Comparison of ENCODE assay signal across 8 cellular contexts in the genomic region with DNA sequence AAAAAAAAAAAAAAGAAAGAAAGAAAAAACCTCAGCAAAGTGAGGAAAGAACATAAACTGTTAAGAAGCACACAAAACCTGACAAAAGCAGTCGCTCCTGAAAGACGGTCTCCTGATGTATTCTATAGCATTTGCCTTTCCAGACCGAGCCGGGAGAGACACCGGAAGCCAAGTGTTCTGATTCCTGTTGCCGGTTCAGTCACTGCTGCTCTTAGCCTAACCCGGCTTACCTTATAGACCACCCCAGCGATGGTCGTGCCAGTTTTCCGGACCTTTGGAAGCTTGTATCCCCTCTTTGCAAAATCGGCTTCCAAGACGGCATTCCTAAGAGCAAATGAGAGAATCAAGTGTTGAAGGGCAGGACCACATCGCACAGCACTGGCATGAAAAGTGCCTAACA. TPM values are rescaled to one million over a fixed set of nuclear protein-coding genes. Genes with fewer than 3 reads are reported as not detected.
A peak's percentile ranks its signal among the peaks of the same experiment; 100 is the strongest.
DNase-seq lines count a peak whose midpoint lies in the region; ATAC-seq, FAIRE-seq and TF ChIP-seq lines count a peak whose summit lies in the region.

No MANE protein-coding gene starts in this region.

- CTCF ChIA-PET in CD8-positive, alpha-beta memory T cell (lab: Charles Lee): interaction anchor here (1.2 kb wide), 1 partner anchor 18 kb away, joined by 3 read pairs; no protein-coding TSS in a partner anchor
- CTCF ChIA-PET in endothelial cell of umbilical vein (lab: Charles Lee): no interaction called here

- H3K36me3 Mint-ChIP-seq in CD8-positive, alpha-beta memory T cell: peaks cover 6 to 48% (median 24%) of the 10 kb centered on the region in 3 donors
- peaks cover 26% of the 10 kb centered on the region for H3K36me3 Mint-ChIP-seq in osteocyte (ENCODE audit: unreplicated experiment)

- peak overlapping the region; percentile 95 to 99 (median 98) for H3K4me3 Mint-ChIP-seq in CD8-positive, alpha-beta memory T cell
- H3K4me3 Mint-ChIP-seq in osteocyte (ENCODE audit: unreplicated experiment): peak overlapping the region; percentile 97

- H3K36me3 ChIP-seq in CD8-positive, alpha-beta memory T cell (ENCODE audit: insufficient read depth, low read length): peaks cover 32% of the 10 kb centered on the region
- H3K36me3 ChIP-seq in OCI-LY1 (ENCODE audit: insufficient read depth, low read length) (peaks cover 48% of the 10 kb centered on the region), endothelial cell of umbilical vein (ENCODE audit: control insufficient read depth in 2 of 2, extremely low read depth in 1 of 2, insufficient read depth in 2 of 2, low read length in 2 of 2) (peaks cover 6 to 25% of the 10 kb centered on the region in 2 experiments)

- no peaks in the 10 kb centered on the region for H3K9me1 ChIP-seq in endothelial cell of umbilical vein (replicated peaks; ENCODE audit: control insufficient read depth, extremely low read depth, insufficient read depth, low read length)

- POLR2A ChIA-PET in CD8-positive, alpha-beta memory T cell (lab: Charles Lee): interaction anchor here (0.8 to 0.9 kb wide), 2 partner anchors 10 to 207 kb away, joined by 3 read pairs; no protein-coding TSS in a partner anchor
- POLR2A ChIA-PET in endothelial cell of umbilical vein (lab: Charles Lee): no interaction called here

- TF ChIP-seq CTCF in OCI-LY1 (IDR thresholded peaks at IDR 0.05; ENCODE audit: low read length): no peak
- no peak for TF ChIP-seq CTCF in endothelial cell of umbilical vein (IDR thresholded peaks at IDR 0.05; ENCODE audit: extremely low read depth in 1 of 2, insufficient read depth in 1 of 2, low read depth in 1 of 2, low read length in 2 of 2)
- no peak for TF ChIP-seq CTCF in osteocyte (IDR thresholded peaks at IDR 0.05)

- no peaks in the 10 kb centered on the region for H3K27me3 Mint-ChIP-seq in CD8-positive, alpha-beta memory T cell
- no peaks in the 10 kb centered on the region for H3K27me3 Mint-ChIP-seq in osteocyte (ENCODE audit: unreplicated experiment)

- no peak for DNase-seq in CD8-positive, alpha-beta memory T cell
- DNase-seq in endothelial cell of umbilical vein (ENCODE audit: low read depth, low spot score) (peak; percentile 17), osteocyte (ENCODE audit: extremely low spot score, unreplicated experiment) (no peak), HuH-7 (ENCODE audit: low spot score) (no peak), glomerular visceral epithelial cell (ENCODE audit: extremely low spot score) (no peak), SKM-1 (lab: John Stamatoyannopoulos, UW; ENCODE audit: unreplicated experiment) (no peak)

- H3K27me3 ChIP-seq in CD8-positive, alpha-beta memory T cell (ENCODE audit: insufficient read depth, low read length, poor library complexity, severe bottlenecking): no peaks in the 10 kb centered on the region
- H3K27me3 ChIP-seq in OCI-LY1 (ENCODE audit: insufficient read depth, low read length): no peaks in the 10 kb centered on the region
- no peaks in the 10 kb centered on the region for H3K27me3 ChIP-seq in endothelial cell of umbilical vein (ENCODE audit: control insufficient read depth in 2 of 2, insufficient read depth in 2 of 2, low read length in 2 of 2)

- H3K9me2 ChIP-seq in OCI-LY1 (ENCODE audit: low read depth, low read length): no peaks in the 10 kb centered on the region

- H3K27ac ChIP-seq in CD8-positive, alpha-beta memory T cell (ENCODE audit: low read depth, low read length): peak overlapping the region; percentile 78
- H3K27ac ChIP-seq in OCI-LY1 (ENCODE audit: low read depth, low read length, poor library complexity, severe bottlenecking): peak overlapping the region; percentile 13
- peak overlapping the region; percentile 88 for H3K27ac ChIP-seq in endothelial cell of umbilical vein (ENCODE audit: insufficient read depth, low read depth, low read length)

- peaks cover 10% of the 10 kb centered on the region; the same call in 1 of the 2 replicates for H3K79me2 ChIP-seq in OCI-LY1 (ENCODE audit: insufficient read depth, low read length)
- H3K79me2 ChIP-seq in endothelial cell of umbilical vein (ENCODE audit: control insufficient read depth, insufficient read depth, low read length): peaks cover 37% of the 10 kb centered on the region

- intact Hi-C loops in endothelial cell of umbilical vein (cut with micrococcal nuclease): loop anchor here (5.0 kb wide), 2 partner anchors 152 to 243 kb away; no protein-coding TSS in a partner anchor

- H3K4me1 Mint-ChIP-seq in CD8-positive, alpha-beta memory T cell: peaks cover 36 to 46% (median 43%) of the 10 kb centered on the region in 3 donors
- peaks cover 36% of the 10 kb centered on the region for H3K4me1 Mint-ChIP-seq in osteocyte (ENCODE audit: unreplicated experiment)

- FAIRE-seq in endothelial cell of umbilical vein (lab: Jason Lieb, UNC): no peak

- peaks cover 0 to 4% (median 2%) of the 10 kb centered on the region in 5 donors for H3K9me3 Mint-ChIP-seq in CD8-positive, alpha-beta memory T cell
- H3K9me3 Mint-ChIP-seq in osteocyte (ENCODE audit: unreplicated experiment): peaks cover 3% of the 10 kb centered on the region

- ATAC-seq in HG02642 (IDR thresholded peaks at IDR 0.05; ENCODE audit: poor library complexity, unreplicated experiment): no peak

- H3K4me1 ChIP-seq in CD8-positive, alpha-beta memory T cell (ENCODE audit: insufficient read depth, low read length): peaks cover 17% of the 10 kb centered on the region
- H3K4me1 ChIP-seq in OCI-LY1 (ENCODE audit: insufficient read depth, low read length, severe bottlenecking): peaks cover 10% of the 10 kb centered on the region
- peaks cover 39% of the 10 kb centered on the region for H3K4me1 ChIP-seq in endothelial cell of umbilical vein (ENCODE audit: control insufficient read depth, extremely low read depth, insufficient read depth, low read length)

- H3K27ac Mint-ChIP-seq in CD8-positive, alpha-beta memory T cell: peak overlapping the region; percentile 82 to 98 (median 97)
- H3K27ac Mint-ChIP-seq in osteocyte (ENCODE audit: unreplicated experiment): peak overlapping the region; percentile 95

- H3F3A ChIP-seq in OCI-LY1 (ENCODE audit: insufficient read depth, low read length): no peaks in the 10 kb centered on the region

- peak overlapping the region; percentile 83 for H3K4me3 ChIP-seq in CD8-positive, alpha-beta memory T cell (ENCODE audit: low read length)
- H3K4me3 ChIP-seq in OCI-LY1 (ENCODE audit: low read depth, low read length, poor library complexity, severe bottlenecking) (peak overlapping the region; percentile 84), endothelial cell of umbilical vein (replicated peaks in 1 of 3; ENCODE audit: insufficient read depth in 1 of 3, low read depth in 1 of 3, low read length in 3 of 3) (peak overlapping the region; percentile 63 to 97 (median 74))

- no peak for TF ChIP-seq POLR2A in endothelial cell of umbilical vein (IDR thresholded peaks at IDR 0.05; ENCODE audit: low read depth, low read length)

- H3K9ac ChIP-seq in OCI-LY1 (ENCODE audit: low read length): peak overlapping the region; percentile 82
- H3K9ac ChIP-seq in endothelial cell of umbilical vein (replicated peaks; ENCODE audit: extremely low read depth, insufficient read depth, low read length): peak overlapping the region; percentile 97

- H3K4me2 ChIP-seq in OCI-LY1 (ENCODE audit: low read length) (peak overlapping the region; percentile 90), endothelial cell of umbilical vein (ENCODE audit: insufficient read depth, low read length) (peak overlapping the region; percentile 86)

- dilution Hi-C loops in endothelial cell of umbilical vein (cut with MboI; ENCODE audit: extremely low pct_ligation_motif_present, low sequenced_read_pairs): no loop called here

- no peaks in the 10 kb centered on the region for H3K9me3 ChIP-seq in CD8-positive, alpha-beta memory T cell (ENCODE audit: low read length)
- no peaks in the 10 kb centered on the region for H3K9me3 ChIP-seq in OCI-LY1 (ENCODE audit: low read length)
- H3K9me3 ChIP-seq in endothelial cell of umbilical vein (replicated peaks; ENCODE audit: control insufficient read depth, insufficient read depth, low read length): no peaks in the 10 kb centered on the region

- no peak overlapping the region for H2AFZ ChIP-seq in OCI-LY1 (ENCODE audit: low read length)
- H2AFZ ChIP-seq in endothelial cell of umbilical vein (ENCODE audit: low read depth, low read length): no peak overlapping the region

- BruUV-seq in endothelial cell of umbilical vein (replicated peaks; lab: Mats Ljungman, UMichigan): TSS peak; percentile 56

- H4K20me1 ChIP-seq in OCI-LY1 (ENCODE audit: insufficient read depth, low read length) (no peaks in the 10 kb centered on the region), endothelial cell of umbilical vein (replicated peaks; ENCODE audit: control insufficient read depth, extremely low read depth, insufficient read depth, low read length) (no peaks in the 10 kb centered on the region)

TF ChIP-seq in endothelial cell of umbilical vein, 7 proteins besides CTCF, POLR2A, EP300 and RAD21 (continues in another document):
- TF ChIP-seq MYC (IDR thresholded peaks at IDR 0.05; ENCODE audit: low read depth, low read length) (no peak), JUN (IDR thresholded peaks at IDR 0.05; ENCODE audit: borderline replicate concordance, insufficient read depth, insufficient read length, low read depth) (no peak), GATA2 (IDR thresholded peaks at IDR 0.05; ENCODE audit: insufficient read depth, insufficient read length, low read depth, low read length) (no peak)

RNA-seq across cellular contexts. Expression of gene PSMB7, which starts 0.6 kb away (rescaled TPM):
- 100 to 1,000 TPM; 215 TPM for total RNA-seq in CD8-positive, alpha-beta memory T cell
- polyA plus RNA-seq in CD8-positive, alpha-beta memory T cell: 161 TPM
- 227 and 241 TPM in 2 replicates for total RNA-seq in endothelial cell of umbilical vein
- polyA plus RNA-seq in endothelial cell of umbilical vein: 350 and 366 TPM in 2 replicates
- 404 and 449 TPM in 2 replicates for polyA plus RNA-seq in endothelial cell of umbilical vein (2011; cell fraction: cytosol; rRNA removed)
- polyA plus RNA-seq in endothelial cell of umbilical vein (2011; cell fraction: nucleus; rRNA removed): 197 and 198 TPM in 2 replicates
- 406 and 445 TPM in 2 replicates for polyA plus RNA-seq in endothelial cell of umbilical vein (2012)
- polyA minus RNA-seq in endothelial cell of umbilical vein: 275 and 309 TPM in 2 replicates
- polyA minus RNA-seq in endothelial cell of umbilical vein (2011; cell fraction: cytosol; rRNA and poly(A)+ RNA removed): 220 TPM
- 92.8 and 128 TPM in 2 replicates for polyA minus RNA-seq in endothelial cell of umbilical vein (2011; cell fraction: nucleus; rRNA and poly(A)+ RNA removed)
- 140 and 151 TPM in 2 replicates for total RNA-seq in osteocyte

RNA-seq across cellular contexts. Expression of gene ADGRD2, which starts 35.6 kb away (rescaled TPM):
- not detected for total RNA-seq in CD8-positive, alpha-beta memory T cell
- polyA plus RNA-seq in CD8-positive, alpha-beta memory T cell: not detected
- total RNA-seq in endothelial cell of umbilical vein (not detected in 2 replicates), osteocyte (not detected in 2 replicates)
- polyA plus RNA-seq in endothelial cell of umbilical vein: not detected in 2 replicates
- not detected in 2 replicates for polyA plus RNA-seq in endothelial cell of umbilical vein (2011; cell fraction: cytosol; rRNA removed)
- polyA plus RNA-seq in endothelial cell of umbilical vein (2011; cell fraction: nucleus; rRNA removed): not detected in 2 replicates
- polyA plus RNA-seq in endothelial cell of umbilical vein (2012): not detected in 2 replicates
- polyA minus RNA-seq in endothelial cell of umbilical vein: not detected in 2 replicates
- polyA minus RNA-seq in endothelial cell of umbilical vein (2011; cell fraction: cytosol; rRNA and poly(A)+ RNA removed): not detected
- polyA minus RNA-seq in endothelial cell of umbilical vein (2011; cell fraction: nucleus; rRNA and poly(A)+ RNA removed): not detected in 2 replicates

Comparison
In these comparisons a context has a peak if more than half of its experiments do, and no peak if none do; other contexts are left out.
1. H3K27ac ChIP-seq: peak in every context shown above with its lines; median percentile 88 in endothelial cell of umbilical vein; 78 in CD8-positive, alpha-beta memory T cell; 13 in OCI-LY1.